In the genomic region with DNA sequence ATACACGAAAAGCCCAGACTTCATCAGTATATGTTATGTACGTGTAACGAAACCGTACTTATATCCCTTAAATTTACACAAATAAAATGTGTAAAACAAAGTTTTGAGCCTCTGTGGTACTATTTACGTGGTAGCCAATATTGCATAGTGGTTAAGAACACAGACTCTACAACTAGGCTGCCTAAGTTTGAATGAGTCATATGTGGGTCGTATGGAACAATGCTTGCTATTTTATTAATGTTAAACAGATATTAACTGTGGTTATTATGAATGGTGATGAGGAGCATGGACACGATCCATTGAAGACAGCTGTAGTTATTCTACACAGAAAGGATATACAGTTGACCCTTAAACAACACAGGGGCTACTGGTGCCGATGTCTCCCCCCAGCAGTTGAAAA, we compare ENCODE assay signal across 35 cellular contexts.
"Had no signal": no experiment of that assay in that cellular context is flagged by ENCODE, and none has a peak within 500 bp of the region (broad histone marks: within the 10 kb centered on the region; RNA-seq: fewer than 3 reads in every experiment).

No MANE protein-coding gene starts in this region.

- FAIRE-seq: astrocyte, bronchial epithelial cell, TTC549 had no signal

- H3K36me3 ChIP-seq: adrenal gland had no signal

- ATAC-seq: activated CD8-positive, alpha-beta T cell treated with anti-CD3 and anti-CD28 coated beads for 36 hours; activated naive CD4-positive, alpha-beta T cell treated with anti-CD3 and anti-CD28 coated beads, Interleukin-2, amount 50 U/mL, for 72 hours; activated T-cell treated with anti-CD3 and anti-CD28 coated beads, Interleukin-2, amount 50 U/mL, for 4 hours; activated T-cell treated with anti-CD3 and anti-CD28 coated beads, Interleukin-2, amount 50 U/mL, for 72 hours; activated T-helper 17 cell treated with anti-CD3 and anti-CD28 coated beads, Interleukin-2, amount 50 U/mL, for 72 hours; body of pancreas had no signal

- H3K4me1 ChIP-seq: adrenal gland, body of pancreas had no signal

- H3K9me3 ChIP-seq: adrenal gland, body of pancreas had no signal

- DNase-seq: activated B cell treated with CpG ODN at 0.5 μM for 24 hours; activated CD4-positive, alpha-beta memory T cell treated with anti-CD3 and anti-CD28 coated beads for 36 hours; activated CD4-positive, alpha-beta T cell treated with anti-CD3 and anti-CD28 coated beads for 4 hours; activated CD4-positive, alpha-beta T cell treated with anti-CD3 and anti-CD28 coated beads, Interleukin-2, amount 10 ng/mL, durations not matched to agents 24 days and 14 days; activated CD4-positive, alpha-beta T cell treated with anti-CD3 and anti-CD28 coated beads, Interleukin-2, amount 50 U/mL, for 1 hour; activated CD4-positive, alpha-beta T cell treated with anti-CD3 and anti-CD28 coated beads, Interleukin-2, amount 50 U/mL, for 4 hours; activated CD4-positive, CD25-positive, alpha-beta regulatory T cell treated with anti-CD3 and anti-CD28 coated beads, Interleukin-2, amount 50 U/mL, for 72 hours; activated CD8-positive, alpha-beta memory T cell treated with anti-CD3 and anti-CD28 coated beads, Interleukin-2, amount 50 U/mL, for 4 hours; activated CD8-positive, alpha-beta T cell treated with anti-CD3 and anti-CD28 coated beads for 36 hours; activated effector memory CD4-positive, alpha-beta T cell treated with anti-CD3 and anti-CD28 coated beads, Interleukin-2, amount 50 U/mL, for 16 hours; activated gamma-delta T cell treated with Interleukin-2 at 50 U/mL for 16 hours; activated naive CD4-positive, alpha-beta T cell; activated naive CD4-positive, alpha-beta T cell treated with anti-CD3 and anti-CD28 coated beads for 36 hours; activated naive CD4-positive, alpha-beta T cell treated with anti-CD3 and anti-CD28 coated beads, Interleukin-2, amount 50 U/mL, for 16 hours; activated naive CD8-positive, alpha-beta T cell treated with anti-CD3 and anti-CD28 coated beads for 36 hours; activated T-cell treated with anti-CD3 and anti-CD28 coated beads for 4 hours; activated T-cell treated with anti-CD3 and anti-CD28 coated beads, Interleukin-2, amount 50 U/mL, for 1 hour; activated T-cell treated with anti-CD3 and anti-CD28 coated beads, Interleukin-2, amount 50 U/mL, for 4 hours; activated T-cell treated with anti-CD3 and anti-CD28 coated beads, Interleukin-2, amount 50 U/mL, for 72 hours; adrenal gland; amniotic stem cell; aorta; body of pancreas; brain microvascular endothelial cell; cerebellar nuclear complex; T-helper 1 cell; T-helper 2 cell; T-helper 9 cell had no signal

- H3K4me3 ChIP-seq: adrenal gland, body of pancreas, cardiac muscle cell had no signal

- H3K27me3 ChIP-seq: adrenal gland, body of pancreas, brain microvascular endothelial cell, cardiac muscle cell had no signal

- H3K27ac ChIP-seq: adrenal gland, body of pancreas, brain microvascular endothelial cell, cardiac muscle cell, VCaP had no signal
